30 cellular contexts compared by ENCODE assay signal in the genomic region with DNA sequence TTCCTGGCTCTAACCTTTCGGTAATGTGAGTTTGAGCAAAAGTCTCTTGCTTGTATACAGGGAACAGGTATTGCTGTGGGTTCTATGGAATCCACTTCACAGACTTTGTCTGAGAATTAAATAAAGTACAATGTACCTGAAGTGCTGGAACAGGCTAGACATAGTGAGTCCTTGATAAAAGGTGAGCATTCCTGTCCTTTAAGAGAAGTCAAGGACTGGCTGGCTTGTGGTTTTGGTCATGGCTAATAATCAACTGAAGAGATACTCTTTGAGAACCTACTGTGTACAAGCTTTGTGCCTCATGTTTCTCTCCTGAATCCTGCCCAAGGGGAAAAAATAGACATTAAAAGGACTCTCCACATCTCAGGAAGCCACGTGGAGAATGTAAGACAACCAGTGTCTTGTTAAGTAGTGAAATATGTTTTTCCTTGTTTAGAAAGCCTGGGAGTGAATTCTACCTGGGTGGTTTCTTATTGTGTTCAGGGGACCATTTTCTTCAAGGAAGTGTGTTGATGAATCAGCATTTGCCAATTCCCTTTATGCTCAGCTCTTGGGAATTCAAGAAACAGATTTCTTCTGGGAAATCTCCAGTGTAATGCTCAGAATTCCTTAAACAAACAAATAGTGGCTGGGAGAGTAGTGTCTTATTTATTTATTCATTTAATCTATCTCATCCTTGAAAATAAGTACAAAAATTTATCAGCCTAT. TPM values are rescaled to one million over a fixed set of nuclear protein-coding genes. Genes with fewer than 3 reads are reported as not detected.
"Had no signal": no experiment of that assay in that cellular context is flagged by ENCODE, and none has a peak within 500 bp of the region (broad histone marks: within the 10 kb centered on the region; RNA-seq: fewer than 3 reads in every experiment).

No MANE protein-coding gene starts in this region.

- H3K36me3 ChIP-seq: ascending aorta, brain microvascular endothelial cell, cardiac muscle cell, MG63, Peyer's patch had no signal

- H3K4me1 ChIP-seq: ascending aorta, Peyer's patch had no signal

- H3K27ac Mint-ChIP-seq: activated CD8-positive, alpha-beta T cell treated with anti-CD3 and anti-CD28 coated beads, Interleukin-2, amount 10 ng/mL, durations not matched to agents 7 days and 5 days; activated naive CD4-positive, alpha-beta T cell treated with anti-CD3 and anti-CD28 coated beads, Interleukin-2, amount 50 U/mL, for 72 hours; activated naive CD8-positive, alpha-beta T cell treated with anti-CD3 and anti-CD28 coated beads, Interleukin-2, amount 50 U/mL, for 24 hours; T-helper 17 cell; WTC11 had no signal

- H3K27me3 ChIP-seq: ascending aorta, brain microvascular endothelial cell, cardiac muscle cell, Peyer's patch had no signal

- ATAC-seq: activated CD8-positive, alpha-beta T cell treated with anti-CD3 and anti-CD28 coated beads, Interleukin-2, amount 10 ng/mL, durations not matched to agents 7 days and 5 days; activated naive CD4-positive, alpha-beta T cell treated with anti-CD3 and anti-CD28 coated beads, Interleukin-2, amount 50 U/mL, for 72 hours; activated naive CD8-positive, alpha-beta T cell treated with anti-CD3 and anti-CD28 coated beads, Interleukin-2, amount 50 U/mL, for 24 hours; T-helper 17 cell; WTC11 had no signal

- H3K9me3 ChIP-seq: ascending aorta, MG63, Peyer's patch had no signal

- H3K4me3 ChIP-seq: ascending aorta, cardiac muscle cell, MG63, Peyer's patch had no signal

- H3K27ac ChIP-seq: ascending aorta, brain microvascular endothelial cell, cardiac muscle cell, Peyer's patch had no signal

- DNase-seq: activated CD4-positive, alpha-beta T cell treated with anti-CD3 and anti-CD28 coated beads for 48 hours; activated CD4-positive, alpha-beta T cell treated with anti-CD3 and anti-CD28 coated beads, Interleukin-2, amount 50 U/mL, for 4 hours; activated CD4-positive, CD25-positive, alpha-beta regulatory T cell treated with anti-CD3 and anti-CD28 coated beads, Interleukin-2, amount 50 U/mL, for 72 hours; activated CD8-positive, alpha-beta memory T cell treated with anti-CD3 and anti-CD28 coated beads, Interleukin-2, amount 50 U/mL, for 48 hours; activated CD8-positive, alpha-beta T cell treated with anti-CD3 and anti-CD28 coated beads, Interleukin-2, amount 10 ng/mL, durations not matched to agents 7 days and 5 days; activated naive CD4-positive, alpha-beta T cell treated with Interleukin-2 at 50 U/mL for 16 hours; activated naive CD8-positive, alpha-beta T cell treated with anti-CD3 and anti-CD28 coated beads, Interleukin-2, amount 50 U/mL, for 24 hours; activated T-cell treated with anti-CD3 and anti-CD28 coated beads, Interleukin-2, amount 50 U/mL, for 1 hour; amniotic stem cell; brain microvascular endothelial cell; MG63; MV-4-11; NCI-H1092 treated with DMSO at 0.1 percent for 48 hours; NCI-H1417 treated with DMSO at 0.1 percent for 48 hours; NCI-H1694 treated with DMSO at 0.1 percent for 48 hours; NCI-H2029 treated with DMSO at 0.1 percent for 48 hours; NCI-H226; NCI-H526; NK-92 treated with Interleukin-12 subunit alpha and Interleukin-12 subunit beta, amount 100 ng/mL, for 24 hours; OCI-M1; Peyer's patch; SHP77; T-helper 17 cell; T-helper 9 cell had no signal

- H3K9me3 Mint-ChIP-seq: activated naive CD8-positive, alpha-beta T cell treated with anti-CD3 and anti-CD28 coated beads, Interleukin-2, amount 50 U/mL, for 24 hours had no signal

- H3K4me3 Mint-ChIP-seq: activated CD8-positive, alpha-beta T cell treated with anti-CD3 and anti-CD28 coated beads, Interleukin-2, amount 10 ng/mL, durations not matched to agents 7 days and 5 days; activated naive CD8-positive, alpha-beta T cell treated with anti-CD3 and anti-CD28 coated beads, Interleukin-2, amount 50 U/mL, for 24 hours; T-helper 17 cell; WTC11 had no signal

- H3K4me1 Mint-ChIP-seq: activated naive CD8-positive, alpha-beta T cell treated with anti-CD3 and anti-CD28 coated beads, Interleukin-2, amount 50 U/mL, for 24 hours; T-helper 17 cell had no signal

- H3K27me3 Mint-ChIP-seq: T-helper 17 cell had no signal

RNA-seq across cellular contexts. Expression of a gene that starts 55.2 kb away (rescaled TPM):
- total RNA-seq: activated CD8-positive, alpha-beta T cell treated with anti-CD3 and anti-CD28 coated beads, Interleukin-2, amount 10 ng/mL, durations not matched to agents 7 days and 5 days; activated naive CD4-positive, alpha-beta T cell treated with anti-CD3 and anti-CD28 coated beads, Interleukin-2, amount 50 U/mL, for 72 hours; NCI-H460; SK-MEL-5; T-helper 17 cell had no signal
